In the genomic region with DNA sequence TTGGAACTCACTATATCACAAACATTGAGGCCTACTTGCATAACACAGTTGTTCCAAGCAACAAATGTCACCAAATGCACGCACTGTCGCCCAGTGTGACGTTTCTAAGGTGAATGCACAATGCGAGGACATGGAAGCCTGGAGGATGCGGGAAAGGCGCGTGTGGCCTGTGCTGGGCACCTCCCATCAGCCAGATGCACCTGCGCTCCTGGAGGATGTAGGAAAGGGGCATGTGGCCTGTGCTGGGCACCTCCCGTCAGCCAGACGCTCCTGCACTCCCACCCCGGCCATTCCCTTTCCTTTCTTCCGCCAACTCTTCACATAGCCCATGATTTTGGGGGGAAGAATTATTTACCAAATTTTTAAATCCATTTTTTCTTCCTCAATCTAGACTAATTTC, we compare ENCODE assay signal across 26 cellular contexts.
"Had no signal": no experiment of that assay in that cellular context is flagged by ENCODE, and none has a peak within 500 bp of the region (broad histone marks: within the 10 kb centered on the region; RNA-seq: fewer than 3 reads in every experiment).

No MANE protein-coding gene starts in this region.

- H3K27ac Mint-ChIP-seq: immature natural killer cell; mesothelial cell of epicardium; naive B cell; natural killer cell; nephron progenitor cell; neural progenitor cell; progenitor cell of endocrine pancreas; stimulated activated naive B cell treated with anti-CD40 and anti-IgM and Interleukin-4, amounts not matched to agents 10 μg/mL and 1 μg/mL and 100 μg/mL, for 72 hours had no signal

- H3K4me3 ChIP-seq: left lung, lung, neural progenitor cell, ovary, skin epidermis, stomach, testis, thyroid gland, transverse colon, upper lobe of right lung had no signal

- H3K9ac ChIP-seq: neural progenitor cell had no signal

- H3K9me3 ChIP-seq: ovary, testis, thyroid gland, transverse colon, upper lobe of right lung had no signal

- H3K27me3 ChIP-seq: left lung, neural progenitor cell, ovary, stomach, testis, thyroid gland, transverse colon had no signal

- H3K4me3 Mint-ChIP-seq: immature natural killer cell; mesothelial cell of epicardium; naive B cell; natural killer cell; nephron progenitor cell; neural progenitor cell; stimulated activated naive B cell treated with anti-CD40 and anti-IgM and Interleukin-4, amounts not matched to agents 10 μg/mL and 1 μg/mL and 100 μg/mL, for 72 hours had no signal

- H3K9me3 Mint-ChIP-seq: natural killer cell had no signal

- H3K36me3 Mint-ChIP-seq: immature natural killer cell; mesothelial cell of epicardium; natural killer cell; stimulated activated naive B cell treated with anti-CD40 and anti-IgM and Interleukin-4, amounts not matched to agents 10 μg/mL and 1 μg/mL and 100 μg/mL, for 72 hours had no signal

- H3K4me1 Mint-ChIP-seq: immature natural killer cell; mesothelial cell of epicardium; naive B cell; natural killer cell; stimulated activated naive B cell treated with anti-CD40 and anti-IgM and Interleukin-4, amounts not matched to agents 10 μg/mL and 1 μg/mL and 100 μg/mL, for 72 hours had no signal

- DNase-seq: hypothalamus; immature natural killer cell; kidney; left colon; naive B cell; natural killer cell; nephron progenitor cell; ovary; right cardiac atrium; stimulated activated CD4-positive, alpha-beta T cell treated with anti-CD3 and anti-CD28 coated beads, Interleukin-12 subunit alpha, Interleukin-12 subunit beta, amount 100 ng/mL, for 4 hours; stimulated activated CD4-positive, alpha-beta T cell treated with anti-CD3 and anti-CD28 coated beads, Interleukin-15, amount 100 ng/mL, for 24 hours; stimulated activated CD4-positive, alpha-beta T cell treated with anti-CD3 and anti-CD28 coated beads, Interleukin-2, amount 100 ng/mL, for 24 hours; stimulated activated CD4-positive, alpha-beta T cell treated with anti-CD3 and anti-CD28 coated beads, Interleukin-4, amount 100 ng/mL, for 1 hour; stimulated activated naive B cell treated with anti-CD40 and anti-IgM and Interleukin-4, amounts not matched to agents 10 μg/mL and 1 μg/mL and 100 μg/mL, for 72 hours; stimulated activated naive CD8-positive, alpha-beta T cell treated with anti-CD3 and anti-CD28 coated beads, Interleukin-15, Interleukin-2, amounts not matched to agents 100 U/mL and 50 U/mL, for 24 hours; stomach; testis; thyroid gland; transverse colon; upper lobe of right lung had no signal

- H3K27me3 Mint-ChIP-seq: naive B cell had no signal

- H3K36me3 ChIP-seq: left lung, neural progenitor cell, ovary, stomach, thyroid gland, transverse colon, upper lobe of right lung had no signal

- H3K27ac ChIP-seq: left lung, neural progenitor cell, ovary, skin epidermis, stomach, testis, thyroid gland, transverse colon, upper lobe of right lung had no signal

- H3K4me1 ChIP-seq: left lung, stomach, testis, thyroid gland, transverse colon, upper lobe of right lung had no signal
